In genomic region chr11:79637219-79637618, GRCh38 we compare ENCODE assay signal across 31 cellular contexts.
"Had no signal": no experiment of that assay in that cellular context is flagged by ENCODE, and none has a peak within 500 bp of the region (broad histone marks: within the 10 kb centered on the region; RNA-seq: fewer than 3 reads in every experiment).

No MANE protein-coding gene starts in this region.

- H3K36me3 ChIP-seq: adrenal gland, cardiac muscle cell, colonic mucosa, esophagus squamous epithelium, gastroesophageal sphincter, heart right ventricle had no signal

- H3K4me1 ChIP-seq: adrenal gland, body of pancreas, colonic mucosa, esophagus squamous epithelium, gastroesophageal sphincter, heart right ventricle had no signal

- H3K27me3 ChIP-seq: adrenal gland, body of pancreas, cardiac muscle cell, colonic mucosa, esophagus squamous epithelium, gastroesophageal sphincter had no signal

- FAIRE-seq: endometrium, endothelial cell of umbilical vein had no signal

- H3K27ac ChIP-seq: adrenal gland, body of pancreas, cardiac muscle cell, colonic mucosa, epithelial cell of prostate, esophagus squamous epithelium, gastroesophageal sphincter, heart right ventricle had no signal

- DNase-seq: activated CD4-positive, alpha-beta memory T cell treated with anti-CD3 and anti-CD28 coated beads for 36 hours; activated CD4-positive, alpha-beta T cell treated with anti-CD3 and anti-CD28 coated beads for 36 hours; activated CD4-positive, alpha-beta T cell treated with anti-CD3 and anti-CD28 coated beads, Interleukin-2, amount 10 ng/mL, durations not matched to agents 24 days and 14 days; activated CD4-positive, CD25-positive, alpha-beta regulatory T cell; activated CD4-positive, CD25-positive, alpha-beta regulatory T cell treated with anti-CD3 and anti-CD28 coated beads, Interleukin-2, amount 50 U/mL, for 72 hours; activated CD8-positive, alpha-beta memory T cell treated with anti-CD3 and anti-CD28 coated beads, Interleukin-2, amount 10 ng/mL, durations not matched to agents 7 days and 5 days; activated CD8-positive, alpha-beta memory T cell treated with anti-CD3 and anti-CD28 coated beads, Interleukin-2, amount 50 U/mL, for 4 hours; activated CD8-positive, alpha-beta T cell treated with anti-CD3 and anti-CD28 coated beads, Interleukin-2, amount 10 ng/mL, durations not matched to agents 7 days and 5 days; activated effector memory CD4-positive, alpha-beta T cell treated with anti-CD3 and anti-CD28 coated beads, Interleukin-2, amount 50 U/mL, for 16 hours; activated naive CD4-positive, alpha-beta T cell treated with anti-CD3 and anti-CD28 coated beads for 36 hours; activated naive CD8-positive, alpha-beta T cell treated with anti-CD3 and anti-CD28 coated beads for 36 hours; activated naive CD8-positive, alpha-beta T cell treated with anti-CD3 and anti-CD28 coated beads, Interleukin-2, amount 50 U/mL, for 24 hours; activated T-cell treated with anti-CD3 and anti-CD28 coated beads, Interleukin-2, amount 50 U/mL, for 1 hour; activated T-cell treated with anti-CD3 and anti-CD28 coated beads, Interleukin-2, amount 50 U/mL, for 48 hours; adrenal gland; amygdala; aorta; body of pancreas; central memory CD4-positive, alpha-beta T cell; cerebellar nuclear complex; colonic mucosa; effector CD8-positive, alpha-beta T cell; esophagus squamous epithelium; foreskin melanocyte; heart right ventricle; T-helper 9 cell had no signal

- ATAC-seq: activated CD4-positive, alpha-beta T cell treated with anti-CD3 and anti-CD28 coated beads for 36 hours; activated CD8-positive, alpha-beta memory T cell treated with anti-CD3 and anti-CD28 coated beads, Interleukin-2, amount 10 ng/mL, durations not matched to agents 7 days and 5 days; activated CD8-positive, alpha-beta T cell treated with anti-CD3 and anti-CD28 coated beads, Interleukin-2, amount 10 ng/mL, durations not matched to agents 7 days and 5 days; activated naive CD8-positive, alpha-beta T cell treated with anti-CD3 and anti-CD28 coated beads, Interleukin-2, amount 50 U/mL, for 24 hours; body of pancreas; gastroesophageal sphincter; heart right ventricle had no signal

- H3K9me3 ChIP-seq: adrenal gland, body of pancreas, colonic mucosa, esophagus squamous epithelium, gastroesophageal sphincter, heart right ventricle had no signal

- H3K4me3 ChIP-seq: adrenal gland, body of pancreas, cardiac muscle cell, colonic mucosa, esophagus squamous epithelium, gastroesophageal sphincter, heart right ventricle had no signal
